Comparison of ENCODE assay signal across 29 cellular contexts in the genomic region with DNA sequence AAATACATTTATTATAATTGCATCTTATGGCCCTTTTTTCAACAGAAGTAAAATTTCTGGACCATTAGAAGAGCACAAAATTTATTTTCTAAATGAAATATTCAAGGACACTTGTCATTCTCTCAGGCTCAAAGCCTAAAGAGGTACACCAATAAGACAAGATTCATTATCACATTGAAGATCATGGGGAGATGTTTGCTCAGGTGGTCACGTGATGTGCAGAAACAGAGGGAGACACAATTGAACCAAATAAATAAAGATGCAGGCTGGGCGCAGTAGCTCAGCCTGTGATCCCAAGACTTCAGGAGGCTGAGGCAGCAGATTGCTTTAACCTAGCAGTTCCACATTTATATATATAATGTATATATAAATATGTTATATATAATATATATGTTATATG.
"Had no signal": no experiment of that assay in that cellular context is flagged by ENCODE, and none has a peak within 500 bp of the region (broad histone marks: within the 10 kb centered on the region; RNA-seq: fewer than 3 reads in every experiment).

No MANE protein-coding gene starts in this region.

- H3K4me1 ChIP-seq: colonic mucosa, esophagus muscularis mucosa, foreskin keratinocyte, gastrocnemius medialis, gastroesophageal sphincter, heart left ventricle, heart right ventricle had no signal

- H3K9me3 ChIP-seq: colonic mucosa, esophagus muscularis mucosa, esophagus squamous epithelium, gastrocnemius medialis, gastroesophageal sphincter, heart left ventricle, heart right ventricle had no signal

- DNase-seq: colonic mucosa; cortex of kidney; dermis blood vessel endothelial cell; dorsolateral prefrontal cortex; effector CD4-positive, alpha-beta T cell; effector CD8-positive, alpha-beta T cell; effector memory CD4-positive, alpha-beta T cell; effector memory CD8-positive, alpha-beta T cell; endodermal cell; erythroblast; esophagus squamous epithelium; foreskin fibroblast; foreskin keratinocyte; foreskin melanocyte; gastrocnemius medialis; glutamatergic neuron; head of caudate nucleus; heart left ventricle; heart right ventricle had no signal

- H3K36me3 ChIP-seq: colonic mucosa, esophagus muscularis mucosa, esophagus squamous epithelium, gastrocnemius medialis, gastroesophageal sphincter, heart left ventricle, heart right ventricle had no signal

- H3K9me3 Mint-ChIP-seq: dendritic cell treated with granulocyte-macrophage colony-stimulating factor and Interleukin-4, amounts not matched to agents 40 ng/mL and 50 ng/mL, for 4 days; effector memory CD8-positive, alpha-beta T cell had no signal

- H3K4me1 Mint-ChIP-seq: endodermal cell had no signal

- H3K4me3 ChIP-seq: colonic mucosa, coronary artery, dorsolateral prefrontal cortex, esophagus muscularis mucosa, esophagus squamous epithelium, gastrocnemius medialis, gastroesophageal sphincter, heart left ventricle, heart right ventricle had no signal

- H3K27ac ChIP-seq: colonic mucosa, coronary artery, dorsolateral prefrontal cortex, epithelial cell of prostate, esophagus muscularis mucosa, esophagus squamous epithelium, foreskin keratinocyte, gastrocnemius medialis, gastroesophageal sphincter, heart left ventricle, heart right ventricle had no signal

- H3K4me3 Mint-ChIP-seq: dendritic cell treated with granulocyte-macrophage colony-stimulating factor and Interleukin-4, amounts not matched to agents 40 ng/mL and 50 ng/mL, for 4 days; effector memory CD8-positive, alpha-beta T cell; endodermal cell had no signal

- H3K27me3 ChIP-seq: colonic mucosa, dorsolateral prefrontal cortex, esophagus muscularis mucosa, esophagus squamous epithelium, foreskin keratinocyte, gastrocnemius medialis, gastroesophageal sphincter, heart left ventricle, heart right ventricle had no signal

- H3K27ac Mint-ChIP-seq: dendritic cell treated with granulocyte-macrophage colony-stimulating factor and Interleukin-4, amounts not matched to agents 40 ng/mL and 50 ng/mL, for 4 days; effector memory CD8-positive, alpha-beta T cell; endodermal cell had no signal

- FAIRE-seq: colon, endometrium, endothelial cell of umbilical vein, frontal cortex had no signal

- ATAC-seq: effector memory CD8-positive, alpha-beta T cell; esophagus mucosa; foreskin keratinocyte; gastrocnemius medialis; gastroesophageal sphincter; heart left ventricle; heart right ventricle had no signal
